ENCODE assay signal across 14 cellular contexts in genomic region chr3:197331131-197331530, GRCh38. TPM values are rescaled to one million over a fixed set of nuclear protein-coding genes. Genes with fewer than 3 reads are reported as not detected.
DNase-seq lines count a peak whose midpoint lies in the region; ATAC-seq and TF ChIP-seq lines count a peak whose summit lies in the region.
"Had no signal": no experiment of that assay in that cellular context is flagged by ENCODE, and none has a peak within 500 bp of the region (broad histone marks: within the 10 kb centered on the region; RNA-seq: fewer than 3 reads in every experiment).

No MANE protein-coding gene starts in this region.

- no peak overlapping the region for H3K4me2 ChIP-seq in OCI-LY3 (ENCODE audit: low read length)

- H3K79me2 ChIP-seq in OCI-LY3 (ENCODE audit: low read length), result no peaks in the 10 kb centered on the region

- no peak overlapping the region for H3K4me3 Mint-ChIP-seq in CD4-positive, alpha-beta T cell
- H3K4me3 Mint-ChIP-seq: activated naive CD4-positive, alpha-beta T cell treated with anti-CD3 and anti-CD28 coated beads, Interleukin-2, amount 50 U/mL, for 24 hours; dendritic cell treated with granulocyte-macrophage colony-stimulating factor and Interleukin-4, amounts not matched to agents 40 ng/mL and 50 ng/mL, for 4 days had no signal

- peak overlapping the region; percentile 46; the same call in 1 of the 2 replicates for H2AFZ ChIP-seq in OCI-LY3 (ENCODE audit: low read depth, low read length)

- H3K36me3 ChIP-seq in cardiac muscle cell (no peaks in the 10 kb centered on the region), OCI-LY3 (replicated peaks; ENCODE audit: low read depth, low read length) (no peaks in the 10 kb centered on the region)
- H3K36me3 ChIP-seq: heart left ventricle, SJSA1 had no signal

- WGBS in right cardiac atrium, result 78% methylated on average over 3 of the region's 3 CpGs

- no peaks in the 10 kb centered on the region for H3K9me3 Mint-ChIP-seq in CD4-positive, alpha-beta T cell
- H3K9me3 Mint-ChIP-seq: activated naive CD4-positive, alpha-beta T cell treated with anti-CD3 and anti-CD28 coated beads, Interleukin-2, amount 50 U/mL, for 24 hours; dendritic cell treated with granulocyte-macrophage colony-stimulating factor and Interleukin-4, amounts not matched to agents 40 ng/mL and 50 ng/mL, for 4 days had no signal

- intact Hi-C loops in right cardiac atrium (cut with DNase I), result no loop called here
- intact Hi-C loops in CD4-positive, alpha-beta T cell (cut with DNase I, micrococcal nuclease), result no loop called here

- ATAC-seq in right cardiac atrium (no peak), GM21723 (IDR thresholded peaks at IDR 0.05; ENCODE audit: unreplicated experiment) (no peak)
- ATAC-seq in CD4-positive, alpha-beta T cell (ENCODE audit: poor library complexity), result no peak
- ATAC-seq: heart left ventricle had no signal

- POLR2A ChIA-PET in CD4-positive, alpha-beta T cell (lab: Charles Lee), result no interaction called here

- no peaks in the 10 kb centered on the region for H3K27me3 ChIP-seq in cardiac muscle cell
- no peaks in the 10 kb centered on the region for H3K27me3 ChIP-seq in right cardiac atrium (ENCODE audit: control insufficient read depth, insufficient read depth)
- no peaks in the 10 kb centered on the region; the same call in 1 of the 2 replicates for H3K27me3 ChIP-seq in OCI-LY3 (ENCODE audit: low read depth, low read length)
- no peaks in the 10 kb centered on the region for H3K27me3 ChIP-seq in CD4-positive, alpha-beta T cell (ENCODE audit: control insufficient read depth, insufficient read depth, low read length)
- H3K27me3 ChIP-seq: heart left ventricle, SJSA1 had no signal

- CTCF ChIA-PET in CD4-positive, alpha-beta T cell (lab: Charles Lee), result no interaction called here

- no peaks in the 10 kb centered on the region for H4K20me1 ChIP-seq in OCI-LY3 (ENCODE audit: insufficient read depth, low read length)

- H3K27ac ChIP-seq in cardiac muscle cell, result no peak overlapping the region
- no peak overlapping the region for H3K27ac ChIP-seq in right cardiac atrium (ENCODE audit: low read length)
- H3K27ac ChIP-seq in OCI-LY3 (ENCODE audit: low read length), result no peak overlapping the region
- H3K27ac ChIP-seq in temporal lobe (ENCODE audit: low read depth, low read length), result peak overlapping the region; percentile 95
- no peak overlapping the region for H3K27ac ChIP-seq in CD4-positive, alpha-beta T cell (ENCODE audit: low read depth, low read length)
- H3K27ac ChIP-seq: heart left ventricle, SJSA1 had no signal

- no peaks in the 10 kb centered on the region for H3K27me3 Mint-ChIP-seq in CD4-positive, alpha-beta T cell
- H3K27me3 Mint-ChIP-seq: activated naive CD4-positive, alpha-beta T cell treated with anti-CD3 and anti-CD28 coated beads, Interleukin-2, amount 50 U/mL, for 24 hours had no signal

- H3K4me1 ChIP-seq in cardiac muscle cell (ENCODE audit: low read depth) (peaks cover 22% of the 10 kb centered on the region), right cardiac atrium (ENCODE audit: control insufficient read depth, insufficient read depth, low read length) (no peaks in the 10 kb centered on the region), OCI-LY3 (ENCODE audit: low read length) (no peaks in the 10 kb centered on the region)

- TF ChIP-seq CTCF in cardiac muscle cell (IDR thresholded peaks at IDR 0.05; ENCODE audit: low read depth, low read length), result peak; percentile 26
- TF ChIP-seq CTCF in OCI-LY3 (IDR thresholded peaks at IDR 0.05; ENCODE audit: low read depth, low read length), result 0 out of 2 replicates have a peak, but pooled peaks have one; percentile 8
- no peak for TF ChIP-seq CTCF in CD4-positive, alpha-beta T cell (IDR thresholded peaks at IDR 0.05)

- H3K9ac ChIP-seq in OCI-LY3 (ENCODE audit: low read length), result no peak overlapping the region

- no peaks in the 10 kb centered on the region for H3K36me3 Mint-ChIP-seq in CD4-positive, alpha-beta T cell (ENCODE audit: low read depth)
- H3K36me3 Mint-ChIP-seq: activated naive CD4-positive, alpha-beta T cell treated with anti-CD3 and anti-CD28 coated beads, Interleukin-2, amount 50 U/mL, for 24 hours had no signal

- peak in 1 of 2 donors; percentile 35 for DNase-seq in cardiac muscle cell (ENCODE audit: low read depth in 1 of 2, low spot score in 1 of 2)
- DNase-seq in right cardiac atrium, result no peak
- DNase-seq in dermis blood vessel endothelial cell, result peak; percentile 13
- no peak for DNase-seq in CD4-positive, alpha-beta T cell
- DNase-seq in DMS53 treated with DMSO at 0.1 percent for 48 hours (lab: John Stamatoyannopoulos, UW; ENCODE audit: unreplicated experiment), result no peak
- DNase-seq: heart left ventricle, KG1, NCI-H2171 treated with DMSO at 0.1 percent for 48 hours had no signal

- H3K4me1 Mint-ChIP-seq in CD4-positive, alpha-beta T cell (ENCODE audit: low read depth), result no peaks in the 10 kb centered on the region
- H3K4me1 Mint-ChIP-seq: activated naive CD4-positive, alpha-beta T cell treated with anti-CD3 and anti-CD28 coated beads, Interleukin-2, amount 50 U/mL, for 24 hours had no signal

- no peak overlapping the region for H3K27ac Mint-ChIP-seq in CD4-positive, alpha-beta T cell
- H3K27ac Mint-ChIP-seq: activated naive CD4-positive, alpha-beta T cell treated with anti-CD3 and anti-CD28 coated beads, Interleukin-2, amount 50 U/mL, for 24 hours; dendritic cell treated with granulocyte-macrophage colony-stimulating factor and Interleukin-4, amounts not matched to agents 40 ng/mL and 50 ng/mL, for 4 days had no signal

- no peaks in the 10 kb centered on the region for H3K9me3 ChIP-seq in cardiac muscle cell (ENCODE audit: low read depth)
- no peaks in the 10 kb centered on the region for H3K9me3 ChIP-seq in right cardiac atrium (ENCODE audit: control insufficient read depth, low read length)
- H3K9me3 ChIP-seq in OCI-LY3 (ENCODE audit: insufficient read depth, low read length), result no peaks in the 10 kb centered on the region
- no peaks in the 10 kb centered on the region for H3K9me3 ChIP-seq in CD4-positive, alpha-beta T cell (ENCODE audit: control insufficient read depth, low read length)
- H3K9me3 ChIP-seq: heart left ventricle, SJSA1 had no signal

- no peak overlapping the region for H3K4me3 ChIP-seq in cardiac muscle cell
- no peak overlapping the region for H3K4me3 ChIP-seq in right cardiac atrium (ENCODE audit: low read length)
- H3K4me3 ChIP-seq in OCI-LY3 (ENCODE audit: low read length), result no peak overlapping the region
- H3K4me3 ChIP-seq: heart left ventricle, SJSA1 had no signal

RNA-seq across cellular contexts. Expression of gene DLG1, which starts 32.7 kb away (rescaled TPM):
- total RNA-seq in cardiac muscle cell (43.2 and 61.4 TPM in 2 replicates), right cardiac atrium (10 to 100 TPM; 51.1 to 55.0 (median 53.0) TPM), dermis blood vessel endothelial cell (82.2 and 85.4 TPM in 2 replicates), temporal lobe (60.5 TPM)
- polyA plus RNA-seq in cardiac muscle cell (42.8 and 50.8 TPM in 2 replicates), right cardiac atrium (14.6 TPM)
- 10 to 100 TPM; 86.8 to 91.8 TPM for total RNA-seq in CD4-positive, alpha-beta T cell
